Comparison of ENCODE assay signal across 8 cellular contexts in genomic region chr12:119667577-119668314, GRCh38. TPM values are rescaled to one million over a fixed set of nuclear protein-coding genes. Genes with fewer than 3 reads are reported as not detected.
DNase-seq lines count a peak whose midpoint lies in the region; ATAC-seq and TF ChIP-seq lines count a peak whose summit lies in the region.

Gene PRKAB1, plus strand, starts transcription at chr12:119668133. Its CDS starts 112 bp downstream, at chr12:119668245.

- peak; percentile 97 for ATAC-seq in HG02642 (IDR thresholded peaks at IDR 0.05; ENCODE audit: poor library complexity, unreplicated experiment)

- H3K4me1 Mint-ChIP-seq in activated naive CD8-positive, alpha-beta T cell treated with anti-CD3 and anti-CD28 coated beads for 36 hours: peaks cover 44% of the 10 kb centered on the region

- H3K27me3 ChIP-seq in ovary (no peaks in the 10 kb centered on the region), thyroid gland (no peaks in the 10 kb centered on the region)

- H3K4me3 ChIP-seq in GM12865 (ENCODE audit: low read depth, low read length) (peak within 1 kb of the TSS; percentile 97), ovary (peak within 1 kb of the TSS; percentile 94), thyroid gland (replicated peaks in 1 of 3) (peak within 1 kb of the TSS; percentile 43 to 90 (median 90))

- peak; percentile 89 for TF ChIP-seq CTCF in GM12865 (IDR thresholded peaks at IDR 0.05; ENCODE audit: insufficient read depth, low read depth, low read length, missing control alignments)
- peak; percentile 78 to 87 (median 82) for TF ChIP-seq CTCF in ovary (IDR thresholded peaks at IDR 0.05)
- TF ChIP-seq CTCF in thyroid gland (IDR thresholded peaks at IDR 0.05): peak; percentile 60 to 97 (median 90)

- intact Hi-C loops in head of caudate nucleus (cut with DNase I) (no loop called here), ovary (cut with DNase I) (no loop called here), thyroid gland (cut with DNase I) (no loop called here)

- DNase-seq in GM12865 (ENCODE audit: low read depth) (peak; percentile 99), NCI-H1105 (lab: John Stamatoyannopoulos, UW) (peak; percentile 99), SKM-1 treated with dmso at 0.1 percent for 144 hours (lab: John Stamatoyannopoulos, UW; ENCODE audit: unreplicated experiment) (peak; percentile 85), head of caudate nucleus (peak; percentile 88 to 98 (median 95)), ovary (peak; percentile 93 to 96 (median 94)), thyroid gland (peak; percentile 98)
- peak; percentile 97 for DNase-seq in activated naive CD8-positive, alpha-beta T cell treated with anti-CD3 and anti-CD28 coated beads for 36 hours

- H3K4me1 ChIP-seq in ovary (ENCODE audit: insufficient read depth): peaks cover 3% of the 10 kb centered on the region
- peaks cover 15 to 22% of the 10 kb centered on the region in 2 donors for H3K4me1 ChIP-seq in thyroid gland

- H3K27me3 Mint-ChIP-seq in activated naive CD8-positive, alpha-beta T cell treated with anti-CD3 and anti-CD28 coated beads for 36 hours: no peaks in the 10 kb centered on the region

- H3K27ac ChIP-seq in ovary (peak within 1 kb of the TSS; percentile 51 to 85), thyroid gland (peak within 1 kb of the TSS; percentile 81 to 92 (median 89))

- no peaks in the 10 kb centered on the region for H3K9me3 Mint-ChIP-seq in activated naive CD8-positive, alpha-beta T cell treated with anti-CD3 and anti-CD28 coated beads for 36 hours

- H3K4me3 Mint-ChIP-seq in activated naive CD8-positive, alpha-beta T cell treated with anti-CD3 and anti-CD28 coated beads for 36 hours: peak within 1 kb of the TSS; percentile 92

- WGBS in ovary, 3 donors: 0 to 1% (median 0%) methylated on average over 68 of the region's 68 CpGs
- WGBS in thyroid gland, 2 donors: 0 to 1% methylated on average over 17 to 20 of the region's 68 CpGs

- no peak for TF ChIP-seq EP300 in ovary (IDR thresholded peaks at IDR 0.05)

- peaks cover 37% of the 10 kb centered on the region for H3K36me3 Mint-ChIP-seq in activated naive CD8-positive, alpha-beta T cell treated with anti-CD3 and anti-CD28 coated beads for 36 hours

- no peaks in the 10 kb centered on the region for H3K36me3 ChIP-seq in ovary
- H3K36me3 ChIP-seq in thyroid gland: peaks cover 6 to 7% of the 10 kb centered on the region in 2 donors

- no peak for TF ChIP-seq POLR2A in ovary (IDR thresholded peaks at IDR 0.05)
- peak in 1 of 2 donors; percentile 86 for TF ChIP-seq POLR2A in thyroid gland (IDR thresholded peaks at IDR 0.05)

- no peaks in the 10 kb centered on the region for H3K9me3 ChIP-seq in ovary
- H3K9me3 ChIP-seq in thyroid gland: no peaks in the 10 kb centered on the region

- H3K27ac Mint-ChIP-seq in activated naive CD8-positive, alpha-beta T cell treated with anti-CD3 and anti-CD28 coated beads for 36 hours: peak within 1 kb of the TSS; percentile 92

RNA-seq across cellular contexts. Expression of gene PRKAB1, which starts in this region (rescaled TPM):
- 10 to 100 TPM; 26.1 to 26.5 TPM for total RNA-seq in activated naive CD8-positive, alpha-beta T cell treated with anti-CD3 and anti-CD28 coated beads for 36 hours
- total RNA-seq in ovary (10 to 100 TPM; 12.5 to 37.1 (median 24.8) TPM), thyroid gland (100 to 1,000 TPM in 1 of 4 donors, 10 to 100 TPM in 3; 22.5 to 197 (median 32.3) TPM)
- polyA plus RNA-seq in ovary: 10 to 100 TPM; 19.8 to 36.5 TPM

Comparison
In these comparisons a context has a peak if more than half of its experiments do, and no peak if none do; other contexts are left out.
1. Peak in every context shown above with its lines: DNase-seq, ATAC-seq, H3K4me3 ChIP-seq and H3K27ac ChIP-seq.